ENCODE assay signal across 9 cellular contexts in the genomic region with DNA sequence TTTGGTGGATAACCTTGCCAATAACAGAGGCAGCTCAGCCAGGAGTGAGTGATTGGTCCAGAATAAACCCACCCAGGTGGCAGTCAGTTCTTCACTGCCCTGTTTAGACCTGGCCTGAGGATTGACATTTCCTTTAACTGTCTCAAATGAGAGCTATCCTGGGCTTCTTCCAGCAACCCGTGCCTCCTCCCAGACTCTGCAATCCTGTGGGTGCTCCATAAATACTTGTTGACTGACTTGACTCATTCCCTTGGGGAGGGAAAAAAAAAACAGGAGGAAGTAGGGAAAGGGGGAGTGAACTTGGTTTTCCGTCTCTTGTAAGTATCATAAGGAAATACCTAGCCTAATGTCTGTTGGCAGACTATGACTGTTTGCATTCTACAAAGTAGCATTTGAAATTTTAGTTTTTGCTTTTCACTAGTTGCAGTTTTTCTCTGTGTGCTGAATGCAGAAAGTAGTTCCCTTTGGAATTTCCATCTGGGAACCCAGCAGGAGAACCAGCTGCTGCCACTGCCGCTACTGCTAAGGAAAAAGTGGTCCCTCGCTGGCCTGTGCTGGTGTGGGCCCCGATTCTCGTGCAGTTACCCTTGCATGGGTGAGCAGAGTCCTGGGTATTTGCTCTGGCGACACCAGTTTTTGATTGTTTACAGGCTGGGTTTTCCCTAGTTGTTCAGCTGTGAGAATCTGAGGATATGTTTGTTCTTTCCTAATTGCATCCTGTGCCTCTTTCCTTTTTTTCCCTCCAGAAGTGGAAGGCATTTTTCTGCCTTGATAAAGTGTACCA.
DNase-seq lines count a peak whose midpoint lies in the region; TF ChIP-seq lines count a peak whose summit lies in the region.
"Had no signal": no experiment of that assay in that cellular context is flagged by ENCODE, and none has a peak within 500 bp of the region (broad histone marks: within the 10 kb centered on the region; RNA-seq: fewer than 3 reads in every experiment).

No MANE protein-coding gene starts in this region.

- peak overlapping the region; percentile 33 for H3K4me3 ChIP-seq in osteoblast (ENCODE audit: insufficient read depth, low read length)

- H3K27ac ChIP-seq in osteoblast (ENCODE audit: low read depth, low read length) = peak overlapping the region; percentile 63

- in situ Hi-C loops in SK-MEL-5 (cut with HindIII; ENCODE audit: low pct_unique_long_range_greater_than_20kb, low sequenced_read_pairs) = no loop called here

- peak overlapping the region; percentile 71 for H3K4me2 ChIP-seq in osteoblast (ENCODE audit: insufficient read depth, low read length)

- H4K20me1 ChIP-seq in osteoblast (ENCODE audit: insufficient read depth, low read length) = peaks cover 10% of the 10 kb centered on the region

- H3K4me1 ChIP-seq in osteoblast (ENCODE audit: insufficient read depth, low read length) = peaks cover 34% of the 10 kb centered on the region

- peak; percentile 72 for DNase-seq in DMS 273 (lab: John Stamatoyannopoulos, UW; ENCODE audit: unreplicated experiment)
- DNase-seq in SK-MEL-5 (ENCODE audit: low read depth, low spot score) = peak; percentile 76
- peak; percentile 97 for DNase-seq in fibroblast of peridontal ligament (ENCODE audit: extremely low read depth)
- peak; percentile 92 for DNase-seq in osteoblast (ENCODE audit: insufficient read length, low spot score, missing footprints)
- no peak for DNase-seq in activated T-cell treated with anti-CD3 and anti-CD28 coated beads for 4 hours
- DNase-seq in NCI-H1048 (lab: John Stamatoyannopoulos, UW) = no peak
- no peak for DNase-seq in midbrain (lab: John Stamatoyannopoulos, UW)
- no peak for DNase-seq in activated T-cell treated with anti-CD3 and anti-CD28 coated beads, Interleukin-2, amount 50 U/mL, for 48 hours
- DNase-seq: activated CD4-positive, alpha-beta T cell treated with anti-CD3 and anti-CD28 coated beads for 1 hour had no signal

- H3K27me3 ChIP-seq in osteoblast (ENCODE audit: insufficient read depth, low read length) = no peaks in the 10 kb centered on the region

- H3K9me3 ChIP-seq in osteoblast (ENCODE audit: low read depth, low read length) = no peaks in the 10 kb centered on the region

- H3K79me2 ChIP-seq in osteoblast (ENCODE audit: insufficient read depth, low read length) = peaks cover 42% of the 10 kb centered on the region

- no peak for TF ChIP-seq CTCF in osteoblast (IDR thresholded peaks at IDR 0.05; ENCODE audit: extremely low read depth, low read depth, low read length)

- no peak overlapping the region for H2AFZ ChIP-seq in osteoblast (ENCODE audit: low read length)

- no peaks in the 10 kb centered on the region for H3K36me3 ChIP-seq in osteoblast (ENCODE audit: insufficient read depth, low read length)

Comparison
In these comparisons a context has a peak if more than half of its experiments do, and no peak if none do; other contexts are left out.
1. DNase-seq: peak in DMS 273 (single experiment), SK-MEL-5 (single experiment), fibroblast of peridontal ligament (single experiment) and osteoblast (single experiment); none in activated T-cell treated with anti-CD3 and anti-CD28 coated beads for 4 hours (single experiment), NCI-H1048 (single experiment), midbrain (single experiment) and activated T-cell treated with anti-CD3 and anti-CD28 coated beads, Interleukin-2, amount 50 U/mL, for 48 hours (0 of 2).